ENCODE assay signal across 26 cellular contexts in the genomic region with DNA sequence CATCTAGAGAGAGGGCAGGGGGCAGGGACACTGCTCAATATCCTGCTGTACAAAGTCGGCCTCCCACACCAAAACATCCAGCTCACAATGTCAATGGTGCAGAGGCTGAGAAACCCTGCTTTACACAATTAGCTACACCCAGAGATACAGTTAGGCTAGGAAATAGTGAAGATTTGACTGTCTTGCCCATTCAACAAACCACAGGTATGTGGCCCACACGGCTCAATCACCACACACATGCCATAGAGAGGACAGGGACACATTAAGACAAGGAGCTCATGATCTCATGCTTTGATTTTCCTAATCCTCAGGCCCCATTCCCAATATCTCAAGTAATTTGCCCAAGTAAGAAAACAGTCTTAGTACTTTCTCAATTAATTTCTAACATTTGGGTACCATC.
A peak's percentile ranks its signal among the peaks of the same experiment; 100 is the strongest.
DNase-seq lines count a peak whose midpoint lies in the region; ATAC-seq and TF ChIP-seq lines count a peak whose summit lies in the region.
"Had no signal": no experiment of that assay in that cellular context is flagged by ENCODE, and none has a peak within 500 bp of the region (broad histone marks: within the 10 kb centered on the region; RNA-seq: fewer than 3 reads in every experiment).

No MANE protein-coding gene starts in this region.

- H3K4me3 ChIP-seq in sigmoid colon, result no peak overlapping the region
- H3K4me3 ChIP-seq: colonic mucosa, esophagus muscularis mucosa, lung, psoas muscle, smooth muscle cell had no signal

- WGBS in sigmoid colon, 2 donors, result 82 to 91% methylated on average over 2 of the region's 2 CpGs

- no peak for TF ChIP-seq POLR2A in sigmoid colon (IDR thresholded peaks at IDR 0.05)

- peaks cover 49% of the 10 kb centered on the region for H3K4me1 Mint-ChIP-seq in activated T-helper 1 cell treated with anti-CD3 and anti-CD28 coated beads, Interleukin-12 subunit alpha, Interleukin-12 subunit beta, Interleukin-2, Interleukin-4 antibody, amounts not matched to agents 30 ng/mL and 10 ng/mL and 1 ng/mL, durations not matched to agents 14 hours and 24 hours and 36 hours (ENCODE audit: low read depth)

- TF ChIP-seq EP300 in sigmoid colon (IDR thresholded peaks at IDR 0.05), result no peak

- no peaks in the 10 kb centered on the region for H3K27me3 Mint-ChIP-seq in activated T-helper 1 cell treated with anti-CD3 and anti-CD28 coated beads, Interleukin-12 subunit alpha, Interleukin-12 subunit beta, Interleukin-2, Interleukin-4 antibody, amounts not matched to agents 30 ng/mL and 10 ng/mL and 1 ng/mL, durations not matched to agents 14 hours and 24 hours and 36 hours (ENCODE audit: insufficient read depth)
- H3K27me3 Mint-ChIP-seq: activated naive CD8-positive, alpha-beta T cell treated with anti-CD3 and anti-CD28 coated beads, Interleukin-2, amount 10 ng/mL, durations not matched to agents 7 days and 5 days; IgD-negative memory B cell; stimulated activated naive B cell treated with anti-CD40 and anti-IgM and Interleukin-4, amounts not matched to agents 10 μg/mL and 1 μg/mL and 100 μg/mL, for 72 hours; T-helper 17 cell had no signal

- H3K36me3 ChIP-seq in sigmoid colon, result no peaks in the 10 kb centered on the region
- H3K36me3 ChIP-seq: colonic mucosa, neutrophil had no signal

- no peak overlapping the region for H3K4me3 Mint-ChIP-seq in activated T-helper 1 cell treated with anti-CD3 and anti-CD28 coated beads, Interleukin-12 subunit alpha, Interleukin-12 subunit beta, Interleukin-2, Interleukin-4 antibody, amounts not matched to agents 30 ng/mL and 10 ng/mL and 1 ng/mL, durations not matched to agents 14 hours and 24 hours and 36 hours
- H3K4me3 Mint-ChIP-seq: activated naive CD8-positive, alpha-beta T cell treated with anti-CD3 and anti-CD28 coated beads, Interleukin-2, amount 10 ng/mL, durations not matched to agents 7 days and 5 days; brain; IgD-negative memory B cell; stimulated activated naive B cell treated with anti-CD40 and anti-IgM and Interleukin-4, amounts not matched to agents 10 μg/mL and 1 μg/mL and 100 μg/mL, for 72 hours; T-helper 17 cell had no signal

- H3K27me3 ChIP-seq in sigmoid colon, result no peaks in the 10 kb centered on the region
- H3K27me3 ChIP-seq: BE2C, colonic mucosa, esophagus muscularis mucosa, neutrophil had no signal

- no peaks in the 10 kb centered on the region for H3K9me3 Mint-ChIP-seq in activated T-helper 1 cell treated with anti-CD3 and anti-CD28 coated beads, Interleukin-12 subunit alpha, Interleukin-12 subunit beta, Interleukin-2, Interleukin-4 antibody, amounts not matched to agents 30 ng/mL and 10 ng/mL and 1 ng/mL, durations not matched to agents 14 hours and 24 hours and 36 hours
- H3K9me3 Mint-ChIP-seq: activated naive CD8-positive, alpha-beta T cell treated with anti-CD3 and anti-CD28 coated beads, Interleukin-2, amount 10 ng/mL, durations not matched to agents 7 days and 5 days; IgD-negative memory B cell; stimulated activated naive B cell treated with anti-CD40 and anti-IgM and Interleukin-4, amounts not matched to agents 10 μg/mL and 1 μg/mL and 100 μg/mL, for 72 hours had no signal

- TF ChIP-seq CTCF in sigmoid colon (IDR thresholded peaks at IDR 0.05), result no peak

- H3K9me3 ChIP-seq in sigmoid colon, result no peaks in the 10 kb centered on the region
- H3K9me3 ChIP-seq: BE2C, colonic mucosa, esophagus muscularis mucosa, neutrophil, psoas muscle had no signal

- peak; percentile 54 for DNase-seq in ELR (ENCODE audit: low read depth)
- peak; percentile 56 for DNase-seq in HT1080 (ENCODE audit: low read depth)
- DNase-seq in activated T-helper 1 cell treated with anti-CD3 and anti-CD28 coated beads, Interleukin-12 subunit alpha, Interleukin-12 subunit beta, Interleukin-2, Interleukin-4 antibody, amounts not matched to agents 30 ng/mL and 10 ng/mL and 1 ng/mL, durations not matched to agents 14 hours and 24 hours and 36 hours (ENCODE audit: low spot score), result no peak
- peak; percentile 84 for DNase-seq in myocyte (ENCODE audit: low read depth)
- no peak for DNase-seq in sigmoid colon
- no peak for DNase-seq in putamen (ENCODE audit: low spot score)
- DNase-seq: activated CD4-positive, alpha-beta T cell treated with anti-CD3 and anti-CD28 coated beads for 48 hours; activated naive CD8-positive, alpha-beta T cell treated with anti-CD3 and anti-CD28 coated beads, Interleukin-2, amount 10 ng/mL, durations not matched to agents 7 days and 5 days; BE2C; colonic mucosa; DMS79; MV-4-11; NCI-H187; NCI-H748 treated with DMSO at 0.1 percent for 48 hours; OCI-M1; psoas muscle; SHP77 treated with DMSO at 0.1 percent for 48 hours; stimulated activated naive B cell treated with anti-CD40 and anti-IgM and Interleukin-4, amounts not matched to agents 10 μg/mL and 1 μg/mL and 100 μg/mL, for 72 hours; T-helper 17 cell had no signal

- peaks cover 60% of the 10 kb centered on the region for H3K36me3 Mint-ChIP-seq in activated T-helper 1 cell treated with anti-CD3 and anti-CD28 coated beads, Interleukin-12 subunit alpha, Interleukin-12 subunit beta, Interleukin-2, Interleukin-4 antibody, amounts not matched to agents 30 ng/mL and 10 ng/mL and 1 ng/mL, durations not matched to agents 14 hours and 24 hours and 36 hours (ENCODE audit: low read depth)
- H3K36me3 Mint-ChIP-seq: brain had no signal

- H3K27ac Mint-ChIP-seq in activated T-helper 1 cell treated with anti-CD3 and anti-CD28 coated beads, Interleukin-12 subunit alpha, Interleukin-12 subunit beta, Interleukin-2, Interleukin-4 antibody, amounts not matched to agents 30 ng/mL and 10 ng/mL and 1 ng/mL, durations not matched to agents 14 hours and 24 hours and 36 hours, result peak overlapping the region; percentile 13
- H3K27ac Mint-ChIP-seq: activated naive CD8-positive, alpha-beta T cell treated with anti-CD3 and anti-CD28 coated beads, Interleukin-2, amount 10 ng/mL, durations not matched to agents 7 days and 5 days; brain; stimulated activated naive B cell treated with anti-CD40 and anti-IgM and Interleukin-4, amounts not matched to agents 10 μg/mL and 1 μg/mL and 100 μg/mL, for 72 hours had no signal

- no peaks in the 10 kb centered on the region for H3K4me1 ChIP-seq in sigmoid colon
- H3K4me1 ChIP-seq: colonic mucosa, esophagus muscularis mucosa had no signal

- intact Hi-C loops in activated T-helper 1 cell treated with anti-CD3 and anti-CD28 coated beads, Interleukin-12 subunit alpha, Interleukin-12 subunit beta, Interleukin-2, Interleukin-4 antibody, amounts not matched to agents 30 ng/mL and 10 ng/mL and 1 ng/mL, durations not matched to agents 14 hours and 24 hours and 36 hours (cut with micrococcal nuclease), result loop anchor here (5.0 kb wide), 1 partner anchor 112 kb away; a partner anchor contains a TSS
- intact Hi-C loops in sigmoid colon (cut with DNase I), result no loop called here

- ATAC-seq in HG03469 (IDR thresholded peaks at IDR 0.05; ENCODE audit: unreplicated experiment), result no peak
- ATAC-seq: psoas muscle; stimulated activated naive B cell treated with anti-CD40 and anti-IgM and Interleukin-4, amounts not matched to agents 10 μg/mL and 1 μg/mL and 100 μg/mL, for 72 hours; T-helper 17 cell had no signal

- no peak overlapping the region for H3K27ac ChIP-seq in sigmoid colon
- H3K27ac ChIP-seq: colonic mucosa, esophagus muscularis mucosa, neutrophil, psoas muscle had no signal

Comparison
In these comparisons a context has a peak if more than half of its experiments do, and no peak if none do; other contexts are left out.
1. DNase-seq: peak in ELR (single experiment), HT1080 (single experiment) and myocyte (single experiment); none in activated T-helper 1 cell treated with anti-CD3 and anti-CD28 coated beads, Interleukin-12 subunit alpha, Interleukin-12 subunit beta, Interleukin-2, Interleukin-4 antibody, amounts not matched to agents 30 ng/mL and 10 ng/mL and 1 ng/mL, durations not matched to agents 14 hours and 24 hours and 36 hours (single experiment), sigmoid colon (single experiment) and putamen (single experiment).